Comparison of ENCODE assay signal across 17 cellular contexts in genomic region chr10:63457576-63457975, GRCh38.
"Had no signal": no experiment of that assay in that cellular context is flagged by ENCODE, and none has a peak within 500 bp of the region (broad histone marks: within the 10 kb centered on the region; RNA-seq: fewer than 3 reads in every experiment).

No MANE protein-coding gene starts in this region.

- H3K9me3 Mint-ChIP-seq: activated CD8-positive, alpha-beta T cell treated with anti-CD3 and anti-CD28 coated beads for 36 hours; effector memory CD8-positive, alpha-beta T cell; stimulated activated naive CD8-positive, alpha-beta T cell treated with anti-CD3 and anti-CD28 coated beads, Interleukin-15, Interleukin-2, amounts not matched to agents 100 ng/mL and 50 ng/mL, for 24 hours; type B pancreatic cell had no signal

- H3K4me3 Mint-ChIP-seq: activated CD8-positive, alpha-beta T cell treated with anti-CD3 and anti-CD28 coated beads for 36 hours; effector memory CD8-positive, alpha-beta T cell; naive thymus-derived CD4-positive, alpha-beta T cell; stimulated activated naive CD8-positive, alpha-beta T cell treated with anti-CD3 and anti-CD28 coated beads, Interleukin-15, Interleukin-2, amounts not matched to agents 100 ng/mL and 50 ng/mL, for 24 hours; type B pancreatic cell had no signal

- H3K4me3 ChIP-seq: gastrocnemius medialis, heart right ventricle, lung, suprapubic skin had no signal

- H3K9me3 ChIP-seq: gastrocnemius medialis, suprapubic skin had no signal

- ATAC-seq: activated CD8-positive, alpha-beta T cell treated with anti-CD3 and anti-CD28 coated beads for 36 hours; effector memory CD8-positive, alpha-beta T cell; gastrocnemius medialis; heart right ventricle; left cardiac atrium; naive thymus-derived CD4-positive, alpha-beta T cell had no signal

- H3K27ac ChIP-seq: gastrocnemius medialis, heart right ventricle, suprapubic skin had no signal

- H3K27me3 Mint-ChIP-seq: activated CD8-positive, alpha-beta T cell treated with anti-CD3 and anti-CD28 coated beads for 36 hours; effector memory CD8-positive, alpha-beta T cell; naive thymus-derived CD4-positive, alpha-beta T cell; stimulated activated naive CD8-positive, alpha-beta T cell treated with anti-CD3 and anti-CD28 coated beads, Interleukin-15, Interleukin-2, amounts not matched to agents 100 ng/mL and 50 ng/mL, for 24 hours; type B pancreatic cell had no signal

- H3K27me3 ChIP-seq: gastrocnemius medialis, heart right ventricle, suprapubic skin had no signal

- H3K36me3 ChIP-seq: gastrocnemius medialis, suprapubic skin had no signal

- DNase-seq: activated CD4-positive, alpha-beta T cell treated with anti-CD3 and anti-CD28 coated beads for 4 hours; activated CD8-positive, alpha-beta T cell treated with anti-CD3 and anti-CD28 coated beads for 36 hours; activated gamma-delta T cell treated with Interleukin-2 at 50 U/mL for 16 hours; anterior cingulate cortex; dermis blood vessel endothelial cell; effector memory CD8-positive, alpha-beta T cell; gastrocnemius medialis; heart right ventricle; left cardiac atrium; naive thymus-derived CD4-positive, alpha-beta T cell; retina; stimulated activated CD4-positive, alpha-beta T cell treated with anti-CD3 and anti-CD28 coated beads, Interleukin-4, amount 100 ng/mL, for 1 hour; T-helper 2 cell had no signal

- H3K27ac Mint-ChIP-seq: activated CD8-positive, alpha-beta T cell treated with anti-CD3 and anti-CD28 coated beads for 36 hours; stimulated activated naive CD8-positive, alpha-beta T cell treated with anti-CD3 and anti-CD28 coated beads, Interleukin-15, Interleukin-2, amounts not matched to agents 100 ng/mL and 50 ng/mL, for 24 hours; type B pancreatic cell had no signal
